In the genomic region with DNA sequence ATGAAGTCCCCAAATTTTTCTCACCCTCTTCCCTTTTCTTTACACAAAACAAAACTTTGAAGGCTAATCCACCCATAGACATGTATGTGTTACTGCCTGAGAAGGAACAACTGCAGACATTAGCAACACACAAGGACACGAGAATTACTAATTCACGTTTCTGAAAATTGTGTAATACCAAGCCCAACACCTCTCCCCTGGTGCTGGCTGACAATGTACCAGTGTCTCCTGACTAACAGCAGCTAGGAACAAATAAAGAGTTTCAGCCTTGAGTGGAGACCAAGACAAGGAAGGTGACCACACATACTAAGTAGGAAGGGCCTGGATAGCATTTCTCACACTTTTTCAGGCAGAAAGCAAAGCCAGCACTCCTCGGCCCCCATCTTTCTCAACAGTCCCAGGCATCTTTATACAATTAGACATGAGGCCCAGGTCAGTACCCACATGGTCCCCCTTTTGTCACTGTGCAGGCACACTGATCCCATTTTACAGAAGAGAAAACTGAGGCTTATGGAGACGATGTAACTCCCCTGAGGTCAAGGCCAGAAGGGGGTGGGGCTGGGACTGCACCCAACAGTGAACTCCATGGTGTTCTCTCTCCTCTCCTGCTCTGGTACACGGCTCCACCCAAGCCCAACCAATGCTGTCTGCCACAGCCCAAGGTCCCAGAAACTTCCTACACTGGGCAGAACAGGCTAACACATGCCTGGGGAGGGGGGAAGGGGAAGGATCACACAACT, we compare ENCODE assay signal across 9 cellular contexts. TPM values are rescaled to one million over a fixed set of nuclear protein-coding genes. Genes with fewer than 3 reads are reported as not detected.
A peak's percentile ranks its signal among the peaks of the same experiment; 100 is the strongest.
DNase-seq lines count a peak whose midpoint lies in the region; ATAC-seq and TF ChIP-seq lines count a peak whose summit lies in the region.
"Had no signal": no experiment of that assay in that cellular context is flagged by ENCODE, and none has a peak within 500 bp of the region (broad histone marks: within the 10 kb centered on the region; RNA-seq: fewer than 3 reads in every experiment).

No MANE protein-coding gene starts in this region.

- H3K27me3 Mint-ChIP-seq in activated T-helper 2 cell treated with anti-CD3 and anti-CD28 coated beads, Interferon-gamma antibody, Interleukin-2, Interleukin-4, amounts not matched to agents 10 μg/mL and 5 μg/mL and 100 μg/mL, durations not matched to agents 14 hours and 24 hours and 36 hours (ENCODE audit: low read depth), result no peaks in the 10 kb centered on the region

- H3K27ac ChIP-seq in HEK293 (ENCODE audit: extremely low read depth, low read depth, low read length) (no peak overlapping the region), left ventricle myocardium inferior (replicated peaks) (peak overlapping the region; percentile 76), skin epidermis (peak overlapping the region in 15 of 21 experiments; percentile 2 to 54 (median 35))

- H3K9me3 ChIP-seq in HEK293 (ENCODE audit: control insufficient read depth, insufficient read depth, low read depth, low read length), result no peaks in the 10 kb centered on the region
- H3K9me3 ChIP-seq in left ventricle myocardium inferior (replicated peaks), result no peaks in the 10 kb centered on the region

- H3K4me3 ChIP-seq in HEK293 (ENCODE audit: low read depth, low read length), result no peak overlapping the region
- no peak overlapping the region for H3K4me3 ChIP-seq in left ventricle myocardium inferior
- no peak overlapping the region for H3K4me3 ChIP-seq in skin epidermis

- peaks cover 28% of the 10 kb centered on the region for H3K36me3 Mint-ChIP-seq in activated T-helper 2 cell treated with anti-CD3 and anti-CD28 coated beads, Interferon-gamma antibody, Interleukin-2, Interleukin-4, amounts not matched to agents 10 μg/mL and 5 μg/mL and 100 μg/mL, durations not matched to agents 14 hours and 24 hours and 36 hours (ENCODE audit: low read depth)

- peaks cover 67% of the 10 kb centered on the region for H3K4me1 Mint-ChIP-seq in activated T-helper 2 cell treated with anti-CD3 and anti-CD28 coated beads, Interferon-gamma antibody, Interleukin-2, Interleukin-4, amounts not matched to agents 10 μg/mL and 5 μg/mL and 100 μg/mL, durations not matched to agents 14 hours and 24 hours and 36 hours (ENCODE audit: low read depth)

- no peaks in the 10 kb centered on the region for H3K36me3 ChIP-seq in HEK293 (ENCODE audit: control insufficient read depth in 2 of 2, insufficient read depth in 1 of 2, low read length in 2 of 2)
- no peaks in the 10 kb centered on the region for H3K36me3 ChIP-seq in left ventricle myocardium inferior

- POLR2A ChIA-PET in HEK293 (lab: Yijun Ruan, JAX), result no interaction called here

- intact Hi-C loops in activated T-helper 2 cell treated with anti-CD3 and anti-CD28 coated beads, Interferon-gamma antibody, Interleukin-2, Interleukin-4, amounts not matched to agents 10 μg/mL and 5 μg/mL and 100 μg/mL, durations not matched to agents 14 hours and 24 hours and 36 hours (cut with micrococcal nuclease), result loop anchor here (5.0 kb wide), 1 partner anchor 36 kb away; no protein-coding TSS in a partner anchor
- intact Hi-C loops in left ventricle myocardium inferior (cut with micrococcal nuclease), result no loop called here

- no peaks in the 10 kb centered on the region for H3K9me3 Mint-ChIP-seq in activated T-helper 2 cell treated with anti-CD3 and anti-CD28 coated beads, Interferon-gamma antibody, Interleukin-2, Interleukin-4, amounts not matched to agents 10 μg/mL and 5 μg/mL and 100 μg/mL, durations not matched to agents 14 hours and 24 hours and 36 hours

- peak overlapping the region; percentile 44 for H3K27ac Mint-ChIP-seq in activated T-helper 2 cell treated with anti-CD3 and anti-CD28 coated beads, Interferon-gamma antibody, Interleukin-2, Interleukin-4, amounts not matched to agents 10 μg/mL and 5 μg/mL and 100 μg/mL, durations not matched to agents 14 hours and 24 hours and 36 hours

- H3K4me3 Mint-ChIP-seq in activated T-helper 2 cell treated with anti-CD3 and anti-CD28 coated beads, Interferon-gamma antibody, Interleukin-2, Interleukin-4, amounts not matched to agents 10 μg/mL and 5 μg/mL and 100 μg/mL, durations not matched to agents 14 hours and 24 hours and 36 hours (ENCODE audit: low read depth), result no peak overlapping the region

- CTCF ChIA-PET in HEK293 (lab: Yijun Ruan, JAX), result no interaction called here

- no peak for DNase-seq in activated T-helper 2 cell treated with anti-CD3 and anti-CD28 coated beads, Interferon-gamma antibody, Interleukin-2, Interleukin-4, amounts not matched to agents 10 μg/mL and 5 μg/mL and 100 μg/mL, durations not matched to agents 14 hours and 24 hours and 36 hours (ENCODE audit: low spot score)
- DNase-seq in left ventricle myocardium inferior (peak; percentile 64), NCI-H774 (lab: John Stamatoyannopoulos, UW) (no peak), NCI-H1694 (lab: John Stamatoyannopoulos, UW) (no peak), dermis blood vessel endothelial cell (no peak)
- DNase-seq: MM.1S had no signal

- no peak for TF ChIP-seq CTCF in HEK293 (tag by site-specific recombination; IDR thresholded peaks at IDR 0.05)
- no peak for TF ChIP-seq CTCF in left ventricle myocardium inferior (IDR thresholded peaks at IDR 0.05; ENCODE audit: borderline replicate concordance)

- no peaks in the 10 kb centered on the region for H3K27me3 ChIP-seq in left ventricle myocardium inferior (ENCODE audit: low read depth)

- ATAC-seq in GM21360 (IDR thresholded peaks at IDR 0.05; ENCODE audit: unreplicated experiment), result no peak

- H3K4me1 ChIP-seq in HEK293 (ENCODE audit: control insufficient read depth, insufficient read depth, low read length) (peaks cover 52% of the 10 kb centered on the region), left ventricle myocardium inferior (peaks cover 100% of the 10 kb centered on the region)

TF ChIP-seq in HEK293, 187 proteins besides CTCF, POLR2A, EP300 and RAD21:
- TF ChIP-seq KLF8 (tag by site-specific recombination; IDR thresholded peaks at IDR 0.05) (no peak), KLF1 (tag by site-specific recombination; IDR thresholded peaks at IDR 0.05) (peak; percentile 32; the same call in 1 of the 2 replicates), IKZF3 (tag by site-specific recombination; IDR thresholded peaks at IDR 0.05) (no peak)
- TF ChIP-seq, protein P1, sequence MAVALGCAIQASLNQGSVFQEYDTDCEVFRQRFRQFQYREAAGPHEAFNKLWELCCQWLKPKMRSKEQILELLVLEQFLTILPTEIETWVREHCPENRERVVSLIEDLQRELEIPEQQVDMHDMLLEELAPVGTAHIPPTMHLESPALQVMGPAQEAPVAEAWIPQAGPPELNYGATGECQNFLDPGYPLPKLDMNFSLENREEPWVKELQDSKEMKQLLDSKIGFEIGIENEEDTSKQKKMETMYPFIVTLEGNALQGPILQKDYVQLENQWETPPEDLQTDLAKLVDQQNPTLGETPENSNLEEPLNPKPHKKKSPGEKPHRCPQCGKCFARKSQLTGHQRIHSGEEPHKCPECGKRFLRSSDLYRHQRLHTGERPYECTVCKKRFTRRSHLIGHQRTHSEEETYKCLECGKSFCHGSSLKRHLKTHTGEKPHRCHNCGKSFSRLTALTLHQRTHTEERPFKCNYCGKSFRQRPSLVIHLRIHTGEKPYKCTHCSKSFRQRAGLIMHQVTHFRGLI (tag by site-specific recombination; IDR thresholded peaks at IDR 0.05), result peak; percentile 98
- TF ChIP-seq, protein P2, sequence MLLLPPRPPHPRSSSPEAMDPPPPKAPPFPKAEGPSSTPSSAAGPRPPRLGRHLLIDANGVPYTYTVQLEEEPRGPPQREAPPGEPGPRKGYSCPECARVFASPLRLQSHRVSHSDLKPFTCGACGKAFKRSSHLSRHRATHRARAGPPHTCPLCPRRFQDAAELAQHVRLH (tag by site-specific recombination; IDR thresholded peaks at IDR 0.05), result 0 out of 2 replicates have a peak, but pooled peaks have one; percentile 31
- TF ChIP-seq, protein P3, sequence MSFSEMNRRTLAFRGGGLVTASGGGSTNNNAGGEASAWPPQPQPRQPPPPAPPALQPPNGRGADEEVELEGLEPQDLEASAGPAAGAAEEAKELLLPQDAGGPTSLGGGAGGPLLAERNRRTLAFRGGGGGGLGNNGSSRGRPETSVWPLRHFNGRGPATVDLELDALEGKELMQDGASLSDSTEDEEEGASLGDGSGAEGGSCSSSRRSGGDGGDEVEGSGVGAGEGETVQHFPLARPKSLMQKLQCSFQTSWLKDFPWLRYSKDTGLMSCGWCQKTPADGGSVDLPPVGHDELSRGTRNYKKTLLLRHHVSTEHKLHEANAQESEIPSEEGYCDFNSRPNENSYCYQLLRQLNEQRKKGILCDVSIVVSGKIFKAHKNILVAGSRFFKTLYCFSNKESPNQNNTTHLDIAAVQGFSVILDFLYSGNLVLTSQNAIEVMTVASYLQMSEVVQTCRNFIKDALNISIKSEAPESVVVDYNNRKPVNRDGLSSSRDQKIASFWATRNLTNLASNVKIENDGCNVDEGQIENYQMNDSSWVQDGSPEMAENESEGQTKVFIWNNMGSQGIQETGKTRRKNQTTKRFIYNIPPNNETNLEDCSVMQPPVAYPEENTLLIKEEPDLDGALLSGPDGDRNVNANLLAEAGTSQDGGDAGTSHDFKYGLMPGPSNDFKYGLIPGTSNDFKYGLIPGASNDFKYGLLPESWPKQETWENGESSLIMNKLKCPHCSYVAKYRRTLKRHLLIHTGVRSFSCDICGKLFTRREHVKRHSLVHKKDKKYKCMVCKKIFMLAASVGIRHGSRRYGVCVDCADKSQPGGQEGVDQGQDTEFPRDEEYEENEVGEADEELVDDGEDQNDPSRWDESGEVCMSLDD (tag by site-specific recombination; IDR thresholded peaks at IDR 0.05), result 0 out of 2 replicates have a peak, but pooled peaks have one; percentile 16

RNA-seq across cellular contexts. Expression of a gene that starts 8.7 kb away (rescaled TPM):
- 104 and 108 TPM in 2 replicates for total RNA-seq in activated T-helper 2 cell treated with anti-CD3 and anti-CD28 coated beads, Interferon-gamma antibody, Interleukin-2, Interleukin-4, amounts not matched to agents 10 μg/mL and 5 μg/mL and 100 μg/mL, durations not matched to agents 14 hours and 24 hours and 36 hours
- total RNA-seq in left ventricle myocardium inferior (60.9 TPM), dermis blood vessel endothelial cell (10.9 and 21.3 TPM in 2 replicates)

RNA-seq across cellular contexts. Expression of a gene that starts 55.9 kb away (rescaled TPM):
- total RNA-seq in activated T-helper 2 cell treated with anti-CD3 and anti-CD28 coated beads, Interferon-gamma antibody, Interleukin-2, Interleukin-4, amounts not matched to agents 10 μg/mL and 5 μg/mL and 100 μg/mL, durations not matched to agents 14 hours and 24 hours and 36 hours, result 56.0 and 62.1 TPM in 2 replicates
- 21.8 TPM for total RNA-seq in left ventricle myocardium inferior
- total RNA-seq in dermis blood vessel endothelial cell, result 19.9 and 24.2 TPM in 2 replicates
